In the genomic region with DNA sequence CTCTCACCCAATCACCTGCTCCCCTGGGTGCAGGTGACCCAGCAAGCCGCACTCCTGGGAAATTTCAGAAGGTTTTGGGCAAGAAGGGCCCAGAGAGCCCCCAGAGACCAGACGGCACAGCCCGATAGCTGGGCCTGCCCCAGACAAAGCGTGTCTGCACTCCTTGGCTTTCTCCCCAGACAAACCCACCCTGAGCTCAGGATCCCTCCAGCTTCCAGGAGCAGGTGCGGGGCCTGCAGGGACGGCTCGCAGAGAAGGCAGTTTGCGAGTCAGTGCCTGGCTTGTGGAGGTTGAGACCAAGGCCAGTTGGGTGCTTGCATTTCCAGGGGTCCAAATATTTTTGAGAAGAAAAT, we compare ENCODE assay signal across 17 cellular contexts.
"Had no signal": no experiment of that assay in that cellular context is flagged by ENCODE, and none has a peak within 500 bp of the region (broad histone marks: within the 10 kb centered on the region; RNA-seq: fewer than 3 reads in every experiment).

No MANE protein-coding gene starts in this region.

- H3K4me3 ChIP-seq: left lung, lung, upper lobe of right lung had no signal

- H3K27ac Mint-ChIP-seq: activated naive CD4-positive, alpha-beta T cell treated with anti-CD3 and anti-CD28 coated beads, Interleukin-2, amount 50 U/mL, for 72 hours; activated T-helper 17 cell treated with anti-CD3 and anti-CD28 coated beads, Interleukin-2, amount 50 U/mL, for 72 hours; immature natural killer cell had no signal

- H3K36me3 ChIP-seq: left lung, upper lobe of right lung had no signal

- ATAC-seq: activated naive CD4-positive, alpha-beta T cell treated with anti-CD3 and anti-CD28 coated beads, Interleukin-2, amount 50 U/mL, for 72 hours; activated T-helper 17 cell treated with anti-CD3 and anti-CD28 coated beads, Interleukin-2, amount 50 U/mL, for 72 hours; left lung; naive thymus-derived CD4-positive, alpha-beta T cell; upper lobe of right lung had no signal

- DNase-seq: activated CD4-positive, alpha-beta T cell treated with anti-CD3 and anti-CD28 coated beads for 1 hour; activated T-cell treated with anti-CD3 and anti-CD28 coated beads, Interleukin-2, amount 50 U/mL, for 1 hour; foreskin fibroblast; immature natural killer cell; kidney glomerular epithelial cell; naive thymus-derived CD4-positive, alpha-beta T cell; retina; stimulated activated CD4-positive, alpha-beta T cell treated with anti-CD3 and anti-CD28 coated beads, Interleukin-2, amount 100 ng/mL, for 48 hours; stimulated activated CD8-positive, alpha-beta memory T cell treated with anti-CD3 and anti-CD28 coated beads, Interleukin-4, amount 100 ng/mL, for 48 hours; stimulated activated naive CD4-positive, alpha-beta T cell treated with Interleukin-2 at 50 U/mL for 16 hours; upper lobe of right lung had no signal

- H3K4me3 Mint-ChIP-seq: activated T-helper 17 cell treated with anti-CD3 and anti-CD28 coated beads, Interleukin-2, amount 50 U/mL, for 72 hours; brain; immature natural killer cell had no signal

- H3K36me3 Mint-ChIP-seq: activated naive CD4-positive, alpha-beta T cell treated with anti-CD3 and anti-CD28 coated beads, Interleukin-2, amount 50 U/mL, for 72 hours had no signal

- H3K27ac ChIP-seq: left lung, upper lobe of right lung had no signal

- H3K9me3 Mint-ChIP-seq: activated naive CD4-positive, alpha-beta T cell treated with anti-CD3 and anti-CD28 coated beads, Interleukin-2, amount 50 U/mL, for 72 hours; activated T-helper 17 cell treated with anti-CD3 and anti-CD28 coated beads, Interleukin-2, amount 50 U/mL, for 72 hours; naive thymus-derived CD4-positive, alpha-beta T cell; neural crest cell had no signal

- H3K9me3 ChIP-seq: left lung, upper lobe of right lung had no signal
